In genomic region chr16:83789642-83790401, GRCh38 we compare ENCODE assay signal across 35 cellular contexts.
"Had no signal": no experiment of that assay in that cellular context is flagged by ENCODE, and none has a peak within 500 bp of the region (broad histone marks: within the 10 kb centered on the region; RNA-seq: fewer than 3 reads in every experiment).

No MANE protein-coding gene starts in this region.

- H3K36me3 Mint-ChIP-seq: activated CD8-positive, alpha-beta memory T cell treated with anti-CD3 and anti-CD28 coated beads, Interleukin-2, amount 10 ng/mL, durations not matched to agents 7 days and 5 days; activated naive CD8-positive, alpha-beta T cell treated with anti-CD3 and anti-CD28 coated beads for 36 hours; T-cell had no signal

- ATAC-seq: activated CD8-positive, alpha-beta memory T cell treated with anti-CD3 and anti-CD28 coated beads, Interleukin-2, amount 10 ng/mL, durations not matched to agents 7 days and 5 days; PC-3; SK-N-SH treated with all-trans-retinoic acid at 6 μM for 48 hours; T-cell had no signal

- H3K9me3 ChIP-seq: Peyer's patch had no signal

- H3K27ac Mint-ChIP-seq: activated CD4-positive, alpha-beta memory T cell treated with anti-CD3 and anti-CD28 coated beads, Interleukin-2, amount 10 ng/mL, durations not matched to agents 7 days and 5 days; activated CD8-positive, alpha-beta memory T cell treated with anti-CD3 and anti-CD28 coated beads, Interleukin-2, amount 10 ng/mL, durations not matched to agents 7 days and 5 days; activated naive CD8-positive, alpha-beta T cell treated with anti-CD3 and anti-CD28 coated beads for 36 hours; T-cell had no signal

- H3K27me3 Mint-ChIP-seq: activated CD8-positive, alpha-beta memory T cell treated with anti-CD3 and anti-CD28 coated beads, Interleukin-2, amount 10 ng/mL, durations not matched to agents 7 days and 5 days had no signal

- DNase-seq: activated CD4-positive, alpha-beta memory T cell treated with anti-CD3 and anti-CD28 coated beads, Interleukin-2, amount 10 ng/mL, durations not matched to agents 7 days and 5 days; activated CD4-positive, alpha-beta T cell treated with anti-CD3 and anti-CD28 coated beads for 1 hour; activated CD4-positive, alpha-beta T cell treated with anti-CD3 and anti-CD28 coated beads for 48 hours; activated CD4-positive, CD25-positive, alpha-beta regulatory T cell; activated CD8-positive, alpha-beta memory T cell treated with anti-CD3 and anti-CD28 coated beads for 24 hours; activated CD8-positive, alpha-beta memory T cell treated with anti-CD3 and anti-CD28 coated beads, Interleukin-2, amount 10 ng/mL, durations not matched to agents 7 days and 5 days; activated CD8-positive, alpha-beta memory T cell treated with anti-CD3 and anti-CD28 coated beads, Interleukin-2, amount 50 U/mL, for 48 hours; activated effector memory CD4-positive, alpha-beta T cell treated with anti-CD3 and anti-CD28 coated beads, Interleukin-2, amount 50 U/mL, for 16 hours; activated naive CD4-positive, alpha-beta T cell; activated naive CD4-positive, alpha-beta T cell treated with anti-CD3 and anti-CD28 coated beads, Interleukin-2, amount 50 U/mL, for 16 hours; activated naive CD8-positive, alpha-beta T cell treated with anti-CD3 and anti-CD28 coated beads for 36 hours; activated T-cell treated with anti-CD3 and anti-CD28 coated beads, Interleukin-2, amount 50 U/mL, for 48 hours; amniotic stem cell; aorta; brain microvascular endothelial cell; central memory CD4-positive, alpha-beta T cell; NCI-H1105; NCI-H1417 treated with DMSO at 0.1 percent for 48 hours; NCI-H187 treated with DMSO at 0.1 percent for 48 hours; NCI-H2081; NCI-H2171 treated with DMSO at 0.1 percent for 48 hours; NCI-H2227 treated with DMSO at 0.1 percent for 48 hours; NCI-H446 treated with DMSO at 0.1 percent for 48 hours; NCI-H524; NCI-H69; NCI-H82; PC-3; Peyer's patch; RPMI8226; SIG-M5; T-cell; T-helper 2 cell; T-helper 9 cell; WERI-Rb-1 had no signal

- H3K4me3 Mint-ChIP-seq: activated CD4-positive, alpha-beta memory T cell treated with anti-CD3 and anti-CD28 coated beads, Interleukin-2, amount 10 ng/mL, durations not matched to agents 7 days and 5 days; activated CD8-positive, alpha-beta memory T cell treated with anti-CD3 and anti-CD28 coated beads, Interleukin-2, amount 10 ng/mL, durations not matched to agents 7 days and 5 days; activated naive CD8-positive, alpha-beta T cell treated with anti-CD3 and anti-CD28 coated beads for 36 hours; T-cell had no signal
